1 cellular context compared by ENCODE assay signal in genomic region chr1:112955678-112956502, GRCh38.
TF ChIP-seq lines count a peak whose summit lies in the region.

SLC16A1 (minus strand) TSS chr1:112956196; CDS start chr1:112929308, 26,888 bp downstream.

TF ChIP-seq in HepG2, 621 proteins besides CTCF, POLR2A, EP300 and RAD21 (continued from another document and continues in another):
- TF ChIP-seq ZNF280B (CRISPR knock-in tag; IDR thresholded peaks at IDR 0.05; ENCODE audit: borderline replicate concordance) (peak; percentile 54; the same call in 1 of the 2 replicates), SRY (CRISPR knock-in tag; IDR thresholded peaks at IDR 0.05) (peak; percentile 94; the same call in 1 of the 2 replicates), GMEB1 (CRISPR knock-in tag; IDR thresholded peaks at IDR 0.05; ENCODE audit: borderline replicate concordance) (0 out of 2 replicates have a peak, but pooled peaks have one; percentile 31), NFKB2 (CRISPR knock-in tag; IDR thresholded peaks at IDR 0.05; ENCODE audit: borderline replicate concordance) (peak; percentile 62; the same call in 1 of the 2 replicates), TIGD3 (CRISPR knock-in tag; IDR thresholded peaks at IDR 0.05; ENCODE audit: borderline replicate concordance) (0 out of 2 replicates have a peak, but pooled peaks have one; percentile 56), LCORL (IDR thresholded peaks at IDR 0.05) (no peak), LCORL (CRISPR knock-in tag; IDR thresholded peaks at IDR 0.05) (peak; percentile 45), CHCHD3 (CRISPR knock-in tag; IDR thresholded peaks at IDR 0.05) (0 out of 2 replicates have a peak, but pooled peaks have one; percentile 54), DMTF1 (CRISPR knock-in tag; IDR thresholded peaks at IDR 0.05) (no peak), ZBTB4 (CRISPR knock-in tag; IDR thresholded peaks at IDR 0.05; ENCODE audit: borderline replicate concordance) (peak; percentile 37; the same call in 1 of the 2 replicates), MTA1 (CRISPR knock-in tag; IDR thresholded peaks at IDR 0.05; ENCODE audit: borderline replicate concordance) (peak; percentile 89), ZNF589 (CRISPR knock-in tag; conservative IDR thresholded peaks at IDR 0.05) (peak; percentile 85; the same call in 1 of the 2 replicates), HMGXB3 (CRISPR knock-in tag; IDR thresholded peaks at IDR 0.05; ENCODE audit: borderline replicate concordance) (peak; percentile 73; the same call in 1 of the 2 replicates), ZNF883 (CRISPR knock-in tag; IDR thresholded peaks at IDR 0.05; ENCODE audit: not compliant biosample characterization) (peak; percentile 65), ZNF781 (CRISPR knock-in tag; IDR thresholded peaks at IDR 0.05; ENCODE audit: borderline replicate concordance, not compliant biosample characterization) (peak; percentile 86), ZBTB7B (CRISPR knock-in tag; IDR thresholded peaks at IDR 0.05) (peak; percentile 38; the same call in 1 of the 2 replicates), ZNF660 (CRISPR knock-in tag; IDR thresholded peaks at IDR 0.05; ENCODE audit: borderline replicate concordance, low read depth) (no peak), YEATS4 (CRISPR knock-in tag; IDR thresholded peaks at IDR 0.05; ENCODE audit: borderline replicate concordance) (peak; percentile 86), ZNF598 (CRISPR knock-in tag; IDR thresholded peaks at IDR 0.05; ENCODE audit: borderline replicate concordance) (0 out of 2 replicates have a peak, but pooled peaks have one; percentile 8), ZNF556 (CRISPR knock-in tag; IDR thresholded peaks at IDR 0.05; ENCODE audit: borderline replicate concordance) (peak; percentile 47; the same call in 1 of the 2 replicates), RNF2 (conservative IDR thresholded peaks at IDR 0.05; ENCODE audit: low read depth) (peak; percentile 69), SUZ12 (IDR thresholded peaks at IDR 0.05; ENCODE audit: low read depth, low read length) (no peak), TARDBP (CRISPR knock-in tag; IDR thresholded peaks at IDR 0.05) (peak; percentile 70), ATAD3A (CRISPR knock-in tag; IDR thresholded peaks at IDR 0.05) (0 out of 2 replicates have a peak, but pooled peaks have one; percentile 35), ZNF652 (CRISPR knock-in tag; IDR thresholded peaks at IDR 0.05; ENCODE audit: borderline replicate concordance, low read depth) (no peak), ZC3H13 (CRISPR knock-in tag; IDR thresholded peaks at IDR 0.05) (peak; percentile 88; the same call in 1 of the 2 replicates), GFI1 (CRISPR knock-in tag; IDR thresholded peaks at IDR 0.05; ENCODE audit: borderline replicate concordance) (peak; percentile 55; the same call in 1 of the 2 replicates), BHLHE40 (IDR thresholded peaks at IDR 0.05; ENCODE audit: low read length) (peak; percentile 90), CENPX (CRISPR knock-in tag; IDR thresholded peaks at IDR 0.05) (no peak), ZFP37 (CRISPR knock-in tag; IDR thresholded peaks at IDR 0.05; ENCODE audit: borderline replicate concordance) (no peak), MXD1 (CRISPR knock-in tag; IDR thresholded peaks at IDR 0.05) (peak; percentile 86), ZSCAN9 (CRISPR knock-in tag; IDR thresholded peaks at IDR 0.05; ENCODE audit: borderline replicate concordance) (peak; percentile 83), BCL6 (CRISPR knock-in tag; IDR thresholded peaks at IDR 0.05) (peak; percentile 58), FOXP4 (CRISPR knock-in tag; IDR thresholded peaks at IDR 0.05) (peak; percentile 19), DR1 (CRISPR knock-in tag; IDR thresholded peaks at IDR 0.05) (peak; percentile 97), GTF3A (CRISPR knock-in tag; conservative IDR thresholded peaks at IDR 0.05) (no peak), ZBTB20 (CRISPR knock-in tag; IDR thresholded peaks at IDR 0.05; ENCODE audit: borderline replicate concordance, low read depth) (peak; percentile 54; the same call in 1 of the 2 replicates), ZNF691 (CRISPR knock-in tag; IDR thresholded peaks at IDR 0.05; ENCODE audit: borderline replicate concordance, low read depth) (peak; percentile 69), SOX13 (IDR thresholded peaks at IDR 0.05) (peak; percentile 7; the same call in 1 of the 2 replicates), SOX13 (CRISPR knock-in tag; conservative IDR thresholded peaks at IDR 0.05 in 1 of 2, IDR thresholded peaks at IDR 0.05 in 1 of 2) (peak in 1 of 2 experiments; percentile 36; a peak in 2 of 4 replicates), DBP (CRISPR knock-in tag; IDR thresholded peaks at IDR 0.05; ENCODE audit: not compliant biosample characterization) (no peak), ZNF446 (CRISPR knock-in tag; IDR thresholded peaks at IDR 0.05) (peak; percentile 51; the same call in 1 of the 2 replicates)
